ENCODE assay signal across 1 cellular context in genomic region chr15:43777293-43777819, GRCh38.
A peak's percentile ranks its signal among the peaks of the same experiment; 100 is the strongest.
TF ChIP-seq lines count a peak whose summit lies in the region.

No MANE protein-coding gene starts in this region.

TF ChIP-seq in HepG2, 621 proteins besides CTCF, POLR2A, EP300 and RAD21 (continued from another document and continues in another):
- TF ChIP-seq, protein P1, sequence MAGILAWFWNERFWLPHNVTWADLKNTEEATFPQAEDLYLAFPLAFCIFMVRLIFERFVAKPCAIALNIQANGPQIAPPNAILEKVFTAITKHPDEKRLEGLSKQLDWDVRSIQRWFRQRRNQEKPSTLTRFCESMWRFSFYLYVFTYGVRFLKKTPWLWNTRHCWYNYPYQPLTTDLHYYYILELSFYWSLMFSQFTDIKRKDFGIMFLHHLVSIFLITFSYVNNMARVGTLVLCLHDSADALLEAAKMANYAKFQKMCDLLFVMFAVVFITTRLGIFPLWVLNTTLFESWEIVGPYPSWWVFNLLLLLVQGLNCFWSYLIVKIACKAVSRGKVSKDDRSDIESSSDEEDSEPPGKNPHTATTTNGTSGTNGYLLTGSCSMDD (CRISPR knock-in tag; IDR thresholded peaks at IDR 0.05) = no peak
- TF ChIP-seq TP53 (CRISPR knock-in tag; conservative IDR thresholded peaks at IDR 0.05) (no peak), NCOA2 (CRISPR knock-in tag; IDR thresholded peaks at IDR 0.05) (0 out of 2 replicates have a peak, but pooled peaks have one; percentile 19), REL (CRISPR knock-in tag; conservative IDR thresholded peaks at IDR 0.05) (no peak), ETV5 (CRISPR knock-in tag; IDR thresholded peaks at IDR 0.05; ENCODE audit: borderline replicate concordance) (peak; percentile 6; the same call in 1 of the 2 replicates), POLR2AphosphoS5 (IDR thresholded peaks at IDR 0.05; ENCODE audit: low read depth, low read length) (no peak), EEA1 (CRISPR knock-in tag; IDR thresholded peaks at IDR 0.05; ENCODE audit: borderline replicate concordance) (no peak), ZMAT3 (CRISPR knock-in tag; conservative IDR thresholded peaks at IDR 0.05) (no peak), MTA3 (CRISPR knock-in tag; IDR thresholded peaks at IDR 0.05) (no peak), ZSCAN22 (CRISPR knock-in tag; IDR thresholded peaks at IDR 0.05) (peak; percentile 56; the same call in 1 of the 2 replicates), SP5 (CRISPR knock-in tag; IDR thresholded peaks at IDR 0.05; ENCODE audit: borderline replicate concordance, low read depth) (no peak; the same call in 1 of the 2 replicates), TSC22D2 (CRISPR knock-in tag; IDR thresholded peaks at IDR 0.05; ENCODE audit: borderline replicate concordance) (no peak), HDAC1 (CRISPR knock-in tag; IDR thresholded peaks at IDR 0.05) (peak; percentile 68), CENPX (CRISPR knock-in tag; IDR thresholded peaks at IDR 0.05) (no peak), ZSCAN29 (CRISPR knock-in tag; conservative IDR thresholded peaks at IDR 0.05) (peak; percentile 82; the same call in 1 of the 2 replicates), ZNF563 (CRISPR knock-in tag; IDR thresholded peaks at IDR 0.05) (peak; percentile 52; the same call in 1 of the 2 replicates), CENPBD1 (CRISPR knock-in tag; IDR thresholded peaks at IDR 0.05; ENCODE audit: borderline replicate concordance, low read depth) (no peak), RXRA (CRISPR knock-in tag; IDR thresholded peaks at IDR 0.05) (no peak), TIGD3 (CRISPR knock-in tag; IDR thresholded peaks at IDR 0.05; ENCODE audit: borderline replicate concordance) (no peak; the same call in 1 of the 2 replicates), SKIL (CRISPR knock-in tag; IDR thresholded peaks at IDR 0.05; ENCODE audit: borderline replicate concordance) (no peak), ZNF326 (CRISPR knock-in tag; IDR thresholded peaks at IDR 0.05; ENCODE audit: borderline replicate concordance) (no peak), NFE2L2 (IDR thresholded peaks at IDR 0.05; ENCODE audit: low read length) (no peak), ZFP82 (CRISPR knock-in tag; IDR thresholded peaks at IDR 0.05; ENCODE audit: borderline replicate concordance) (peak; percentile 84; the same call in 1 of the 2 replicates), ZBTB7A (CRISPR knock-in tag; IDR thresholded peaks at IDR 0.05) (peak; percentile 36; the same call in 1 of the 2 replicates), TRIM24 (CRISPR knock-in tag; IDR thresholded peaks at IDR 0.05) (no peak), ARNT2 (CRISPR knock-in tag; IDR thresholded peaks at IDR 0.05; ENCODE audit: low read depth) (peak; percentile 23; the same call in 1 of the 2 replicates), REXO4 (CRISPR knock-in tag; IDR thresholded peaks at IDR 0.05; ENCODE audit: borderline replicate concordance) (no peak), ZNF609 (CRISPR knock-in tag; IDR thresholded peaks at IDR 0.05; ENCODE audit: borderline replicate concordance) (no peak; the same call in 1 of the 2 replicates), IKZF1 (IDR thresholded peaks at IDR 0.05) (no peak), ZBTB3 (CRISPR knock-in tag; IDR thresholded peaks at IDR 0.05; ENCODE audit: borderline replicate concordance, low read depth) (peak; percentile 53; the same call in 1 of the 2 replicates), ZNF615 (CRISPR knock-in tag; IDR thresholded peaks at IDR 0.05; ENCODE audit: borderline replicate concordance) (no peak), HHEX (CRISPR knock-in tag; IDR thresholded peaks at IDR 0.05) (0 out of 2 replicates have a peak, but pooled peaks have one; percentile 27), TOE1 (CRISPR knock-in tag; IDR thresholded peaks at IDR 0.05) (no peak), ZNF570 (CRISPR knock-in tag; IDR thresholded peaks at IDR 0.05; ENCODE audit: borderline replicate concordance) (no peak), ZNF205 (CRISPR knock-in tag; IDR thresholded peaks at IDR 0.05) (peak; percentile 49; the same call in 1 of the 2 replicates), DBP (CRISPR knock-in tag; IDR thresholded peaks at IDR 0.05; ENCODE audit: not compliant biosample characterization) (no peak), CHCHD3 (CRISPR knock-in tag; IDR thresholded peaks at IDR 0.05) (no peak), TEAD2 (CRISPR knock-in tag; IDR thresholded peaks at IDR 0.05) (no peak), SMC3 (IDR thresholded peaks at IDR 0.05; ENCODE audit: low read length) (no peak), KDM5A (IDR thresholded peaks at IDR 0.05; ENCODE audit: borderline replicate concordance, low read length) (no peak)
- TF ChIP-seq, protein P2, sequence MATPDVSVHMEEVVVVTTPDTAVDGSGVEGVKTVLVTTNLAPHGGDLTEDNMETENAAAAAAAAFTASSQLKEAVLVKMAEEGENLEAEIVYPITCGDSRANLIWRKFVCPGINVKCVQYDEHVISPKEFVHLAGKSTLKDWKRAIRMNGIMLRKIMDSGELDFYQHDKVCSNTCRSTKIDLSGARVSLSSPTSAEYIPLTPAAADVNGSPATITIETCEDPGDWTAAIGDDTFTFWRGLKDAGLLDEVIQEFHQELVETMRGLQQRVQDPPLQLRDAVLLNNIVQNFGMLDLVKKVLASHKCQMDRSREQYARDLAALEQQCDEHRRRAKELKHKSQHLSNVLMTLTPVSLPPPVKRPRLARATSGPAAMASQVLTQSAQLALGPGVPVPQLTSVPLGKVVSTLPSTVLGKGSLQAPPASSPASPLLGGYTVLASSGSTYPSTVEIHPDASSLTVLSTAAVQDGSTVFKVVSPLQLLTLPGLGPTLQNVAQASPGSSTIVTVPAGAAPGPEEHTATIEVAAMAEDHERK (CRISPR knock-in tag; IDR thresholded peaks at IDR 0.05; ENCODE audit: low read depth) = no peak
- TF ChIP-seq, protein P3, sequence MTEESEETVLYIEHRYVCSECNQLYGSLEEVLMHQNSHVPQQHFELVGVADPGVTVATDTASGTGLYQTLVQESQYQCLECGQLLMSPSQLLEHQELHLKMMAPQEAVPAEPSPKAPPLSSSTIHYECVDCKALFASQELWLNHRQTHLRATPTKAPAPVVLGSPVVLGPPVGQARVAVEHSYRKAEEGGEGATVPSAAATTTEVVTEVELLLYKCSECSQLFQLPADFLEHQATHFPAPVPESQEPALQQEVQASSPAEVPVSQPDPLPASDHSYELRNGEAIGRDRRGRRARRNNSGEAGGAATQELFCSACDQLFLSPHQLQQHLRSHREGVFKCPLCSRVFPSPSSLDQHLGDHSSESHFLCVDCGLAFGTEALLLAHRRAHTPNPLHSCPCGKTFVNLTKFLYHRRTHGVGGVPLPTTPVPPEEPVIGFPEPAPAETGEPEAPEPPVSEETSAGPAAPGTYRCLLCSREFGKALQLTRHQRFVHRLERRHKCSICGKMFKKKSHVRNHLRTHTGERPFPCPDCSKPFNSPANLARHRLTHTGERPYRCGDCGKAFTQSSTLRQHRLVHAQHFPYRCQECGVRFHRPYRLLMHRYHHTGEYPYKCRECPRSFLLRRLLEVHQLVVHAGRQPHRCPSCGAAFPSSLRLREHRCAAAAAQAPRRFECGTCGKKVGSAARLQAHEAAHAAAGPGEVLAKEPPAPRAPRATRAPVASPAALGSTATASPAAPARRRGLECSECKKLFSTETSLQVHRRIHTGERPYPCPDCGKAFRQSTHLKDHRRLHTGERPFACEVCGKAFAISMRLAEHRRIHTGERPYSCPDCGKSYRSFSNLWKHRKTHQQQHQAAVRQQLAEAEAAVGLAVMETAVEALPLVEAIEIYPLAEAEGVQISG (CRISPR knock-in tag; IDR thresholded peaks at IDR 0.05) = no peak
- TF ChIP-seq, protein P4, sequence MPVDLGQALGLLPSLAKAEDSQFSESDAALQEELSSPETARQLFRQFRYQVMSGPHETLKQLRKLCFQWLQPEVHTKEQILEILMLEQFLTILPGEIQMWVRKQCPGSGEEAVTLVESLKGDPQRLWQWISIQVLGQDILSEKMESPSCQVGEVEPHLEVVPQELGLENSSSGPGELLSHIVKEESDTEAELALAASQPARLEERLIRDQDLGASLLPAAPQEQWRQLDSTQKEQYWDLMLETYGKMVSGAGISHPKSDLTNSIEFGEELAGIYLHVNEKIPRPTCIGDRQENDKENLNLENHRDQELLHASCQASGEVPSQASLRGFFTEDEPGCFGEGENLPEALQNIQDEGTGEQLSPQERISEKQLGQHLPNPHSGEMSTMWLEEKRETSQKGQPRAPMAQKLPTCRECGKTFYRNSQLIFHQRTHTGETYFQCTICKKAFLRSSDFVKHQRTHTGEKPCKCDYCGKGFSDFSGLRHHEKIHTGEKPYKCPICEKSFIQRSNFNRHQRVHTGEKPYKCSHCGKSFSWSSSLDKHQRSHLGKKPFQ (CRISPR knock-in tag; IDR thresholded peaks at IDR 0.05; ENCODE audit: insufficient replicate concordance) = peak; percentile 48
- TF ChIP-seq, protein P5, sequence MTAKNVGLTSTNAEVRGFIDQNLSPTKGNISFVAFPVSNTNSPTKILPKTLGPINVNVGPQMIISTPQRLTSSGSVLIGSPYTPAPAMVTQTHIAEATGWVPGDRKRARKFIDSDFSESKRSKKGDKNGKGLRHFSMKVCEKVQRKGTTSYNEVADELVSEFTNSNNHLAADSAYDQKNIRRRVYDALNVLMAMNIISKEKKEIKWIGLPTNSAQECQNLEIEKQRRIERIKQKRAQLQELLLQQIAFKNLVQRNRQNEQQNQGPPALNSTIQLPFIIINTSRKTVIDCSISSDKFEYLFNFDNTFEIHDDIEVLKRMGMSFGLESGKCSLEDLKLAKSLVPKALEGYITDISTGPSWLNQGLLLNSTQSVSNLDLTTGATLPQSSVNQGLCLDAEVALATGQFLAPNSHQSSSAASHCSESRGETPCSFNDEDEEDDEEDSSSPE (CRISPR knock-in tag; IDR thresholded peaks at IDR 0.05) = peak; percentile 84
